ENCODE assay signal across 8 cellular contexts in the genomic region with DNA sequence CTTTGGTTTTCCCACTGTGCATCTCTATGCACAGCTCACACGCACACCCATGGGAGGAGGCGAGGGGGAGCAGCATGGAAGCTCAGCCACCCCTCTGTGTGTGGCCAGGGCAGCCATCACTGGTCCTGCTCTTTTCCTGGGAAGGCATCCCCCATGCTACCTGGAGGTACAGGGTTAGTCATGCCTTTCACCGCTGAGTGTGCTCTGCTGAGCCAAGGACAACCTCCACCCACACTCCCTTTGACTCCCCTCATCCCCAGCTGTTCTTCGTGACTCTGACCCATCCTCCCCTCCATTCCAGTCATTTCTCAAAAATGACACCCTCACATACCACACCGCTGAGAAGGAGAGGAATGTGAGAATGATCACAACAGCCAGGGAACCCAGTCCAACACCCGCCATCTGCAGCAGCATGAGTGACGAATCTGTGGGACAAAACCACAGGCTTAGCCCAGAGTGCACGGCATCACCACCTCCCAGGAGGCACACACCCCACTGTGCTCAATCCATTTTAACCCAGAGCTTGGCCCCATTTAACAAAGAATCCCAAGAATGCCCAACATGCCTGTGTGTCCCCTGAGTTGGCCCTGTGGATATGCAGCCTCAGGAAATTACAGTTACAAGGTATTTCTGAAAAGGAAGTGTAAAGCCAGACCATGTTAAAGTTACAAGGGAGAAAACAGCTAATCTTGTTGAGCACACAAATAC.
DNase-seq lines count a peak whose midpoint lies in the region; ATAC-seq and TF ChIP-seq lines count a peak whose summit lies in the region.

No MANE protein-coding gene starts in this region.

- no peak for TF ChIP-seq POLR2A in spleen (IDR thresholded peaks at IDR 0.05)

- TF ChIP-seq CTCF in hepatocyte (IDR thresholded peaks at IDR 0.05; ENCODE audit: poor library complexity) (no peak), spleen (IDR thresholded peaks at IDR 0.05 in 8 of 11, conservative IDR thresholded peaks at IDR 0.05 in 3 of 11) (no peak)

- H3K9me3 Mint-ChIP-seq in activated CD4-positive, alpha-beta T cell treated with anti-CD3 and anti-CD28 coated beads for 36 hours (ENCODE audit: low read depth) = no peaks in the 10 kb centered on the region
- H3K9me3 Mint-ChIP-seq in activated naive CD8-positive, alpha-beta T cell treated with anti-CD3 and anti-CD28 coated beads, Interleukin-2, amount 50 U/mL, for 24 hours = no peaks in the 10 kb centered on the region

- H3K27ac ChIP-seq in hepatocyte (no peak overlapping the region), spleen (peak overlapping the region in 5 of 8 donors; percentile 29 to 64 (median 62))

- no peaks in the 10 kb centered on the region for H3K27me3 ChIP-seq in adipocyte (replicated peaks; ENCODE audit: control insufficient read depth, insufficient read depth, low read length)
- no peaks in the 10 kb centered on the region for H3K27me3 ChIP-seq in hepatocyte
- H3K27me3 ChIP-seq in spleen (replicated peaks in 1 of 7) = no peaks in the 10 kb centered on the region

- H3K27ac Mint-ChIP-seq in activated CD4-positive, alpha-beta T cell treated with anti-CD3 and anti-CD28 coated beads for 36 hours = no peak overlapping the region
- no peak overlapping the region for H3K27ac Mint-ChIP-seq in activated naive CD8-positive, alpha-beta T cell treated with anti-CD3 and anti-CD28 coated beads, Interleukin-2, amount 50 U/mL, for 24 hours

- H3K36me3 Mint-ChIP-seq in activated CD4-positive, alpha-beta T cell treated with anti-CD3 and anti-CD28 coated beads for 36 hours (ENCODE audit: low read depth) = peaks cover 2% of the 10 kb centered on the region
- H3K36me3 Mint-ChIP-seq in activated naive CD8-positive, alpha-beta T cell treated with anti-CD3 and anti-CD28 coated beads, Interleukin-2, amount 50 U/mL, for 24 hours (ENCODE audit: low read depth) = peaks cover 6% of the 10 kb centered on the region

- peaks cover 3% of the 10 kb centered on the region for H3K36me3 ChIP-seq in adipocyte (ENCODE audit: control insufficient read depth, insufficient read depth, low read length, severe bottlenecking)
- H3K36me3 ChIP-seq in hepatocyte (replicated peaks; ENCODE audit: insufficient read depth, low read depth) = no peaks in the 10 kb centered on the region
- peaks cover 0 to 29% (median 0%) of the 10 kb centered on the region in 6 donors for H3K36me3 ChIP-seq in spleen

- H3K4me3 Mint-ChIP-seq in activated CD4-positive, alpha-beta T cell treated with anti-CD3 and anti-CD28 coated beads for 36 hours = no peak overlapping the region
- no peak overlapping the region for H3K4me3 Mint-ChIP-seq in activated naive CD8-positive, alpha-beta T cell treated with anti-CD3 and anti-CD28 coated beads, Interleukin-2, amount 50 U/mL, for 24 hours

- no peaks in the 10 kb centered on the region for H4K20me1 ChIP-seq in hepatocyte (ENCODE audit: insufficient read depth, poor library complexity, severe bottlenecking)

- intact Hi-C loops in activated CD4-positive, alpha-beta T cell treated with anti-CD3 and anti-CD28 coated beads for 36 hours (cut with DNase I, micrococcal nuclease) = no loop called here
- intact Hi-C loops in spleen (cut with DNase I; ENCODE audit: low total_unique reads) = no loop called here

- H2AFZ ChIP-seq in hepatocyte = no peak overlapping the region

- POLR2A ChIA-PET in activated CD4-positive, alpha-beta T cell treated with anti-CD3 and anti-CD28 coated beads for 36 hours (lab: Charles Lee) = interaction anchor here (0.8 kb wide), 1 partner anchor 96 kb away, joined by 3 read pairs; no protein-coding TSS in a partner anchor

- H3K4me3 ChIP-seq in adipocyte (ENCODE audit: low read length) (no peak overlapping the region), hepatocyte (no peak overlapping the region), spleen (no peak overlapping the region)

- no peaks in the 10 kb centered on the region for H3K79me2 ChIP-seq in hepatocyte

- 60% methylated on average over 8 of the region's 8 CpGs for WGBS in hepatocyte (ENCODE audit: low lambda C conversion rate, missing lambda C conversion rate)
- WGBS in spleen, 5 donors = 73 to 87% (median 83%) methylated on average over 8 of the region's 8 CpGs

- no peak overlapping the region for H3K4me2 ChIP-seq in hepatocyte

- H3K9me3 ChIP-seq in adipocyte (ENCODE audit: control insufficient read depth, low read length) = no peaks in the 10 kb centered on the region
- no peaks in the 10 kb centered on the region for H3K9me3 ChIP-seq in hepatocyte (ENCODE audit: low read depth)
- no peaks in the 10 kb centered on the region for H3K9me3 ChIP-seq in spleen

- no peaks in the 10 kb centered on the region for H3K9me2 ChIP-seq in hepatocyte (replicated peaks; ENCODE audit: insufficient read depth)

- H3K4me1 ChIP-seq in adipocyte (ENCODE audit: control insufficient read depth, insufficient read depth, low read length) = peaks cover 43% of the 10 kb centered on the region
- no peaks in the 10 kb centered on the region for H3K4me1 ChIP-seq in hepatocyte (ENCODE audit: insufficient read depth)
- peaks cover 10 to 41% (median 25%) of the 10 kb centered on the region in 6 donors for H3K4me1 ChIP-seq in spleen

- H3K9ac ChIP-seq in adipocyte (ENCODE audit: low read length) = peak overlapping the region; percentile 47

- H3K4me1 Mint-ChIP-seq in activated CD4-positive, alpha-beta T cell treated with anti-CD3 and anti-CD28 coated beads for 36 hours = peaks cover 38% of the 10 kb centered on the region
- H3K4me1 Mint-ChIP-seq in activated naive CD8-positive, alpha-beta T cell treated with anti-CD3 and anti-CD28 coated beads, Interleukin-2, amount 50 U/mL, for 24 hours = peaks cover 36% of the 10 kb centered on the region

- no peak for ATAC-seq in activated CD4-positive, alpha-beta T cell treated with anti-CD3 and anti-CD28 coated beads for 36 hours
- ATAC-seq in HG02852 (IDR thresholded peaks at IDR 0.05; ENCODE audit: unreplicated experiment) = no peak
- ATAC-seq in activated naive CD8-positive, alpha-beta T cell treated with anti-CD3 and anti-CD28 coated beads, Interleukin-2, amount 50 U/mL, for 24 hours = no peak

- CTCF ChIA-PET in activated CD4-positive, alpha-beta T cell treated with anti-CD3 and anti-CD28 coated beads for 36 hours (lab: Charles Lee) = interaction anchor here (0.6 kb wide), 1 partner anchor 13 kb away, joined by 3 read pairs; no protein-coding TSS in a partner anchor

- H3K27me3 Mint-ChIP-seq in activated CD4-positive, alpha-beta T cell treated with anti-CD3 and anti-CD28 coated beads for 36 hours = peaks cover 10% of the 10 kb centered on the region
- no peaks in the 10 kb centered on the region for H3K27me3 Mint-ChIP-seq in activated naive CD8-positive, alpha-beta T cell treated with anti-CD3 and anti-CD28 coated beads, Interleukin-2, amount 50 U/mL, for 24 hours

- peak; percentile 32 for DNase-seq in activated CD4-positive, alpha-beta T cell treated with anti-CD3 and anti-CD28 coated beads for 36 hours
- DNase-seq in activated CD4-positive, alpha-beta T cell treated with anti-CD3 and anti-CD28 coated beads, Interleukin-2, amount 50 U/mL, for 1 hour = no peak
- DNase-seq in adipocyte (ENCODE audit: low read depth) (peak; percentile 92), hepatocyte (ENCODE audit: low spot score) (peak; percentile 55), spleen (no peak), mucosa of gallbladder (ENCODE audit: low spot score) (no peak)
- no peak for DNase-seq in activated naive CD8-positive, alpha-beta T cell treated with anti-CD3 and anti-CD28 coated beads, Interleukin-2, amount 50 U/mL, for 24 hours

Comparison
In these comparisons a context has a peak if more than half of its experiments do, and no peak if none do; other contexts are left out.
1. DNase-seq: peak in activated CD4-positive, alpha-beta T cell treated with anti-CD3 and anti-CD28 coated beads for 36 hours (single experiment), adipocyte (single experiment) and hepatocyte (single experiment); none in activated CD4-positive, alpha-beta T cell treated with anti-CD3 and anti-CD28 coated beads, Interleukin-2, amount 50 U/mL, for 1 hour (single experiment), spleen (single experiment), activated naive CD8-positive, alpha-beta T cell treated with anti-CD3 and anti-CD28 coated beads, Interleukin-2, amount 50 U/mL, for 24 hours (single experiment) and mucosa of gallbladder (single experiment).